In genomic region chr9:137638680-137639079, GRCh38 we compare ENCODE assay signal across 13 cellular contexts. TPM values are rescaled to one million over a fixed set of nuclear protein-coding genes. Genes with fewer than 3 reads are reported as not detected.
DNase-seq lines count a peak whose midpoint lies in the region; ATAC-seq lines count a peak whose summit lies in the region.
"Had no signal": no experiment of that assay in that cellular context is flagged by ENCODE, and none has a peak within 500 bp of the region (broad histone marks: within the 10 kb centered on the region; RNA-seq: fewer than 3 reads in every experiment).

No MANE protein-coding gene starts in this region.

- peaks cover 5% of the 10 kb centered on the region for H3K9me3 ChIP-seq in BLaER1

- no peak for ATAC-seq in HG03159 (IDR thresholded peaks at IDR 0.05; ENCODE audit: unreplicated experiment)

- peak overlapping the region; percentile 78 for H3K27ac Mint-ChIP-seq in activated CD4-positive, alpha-beta memory T cell treated with anti-CD3 and anti-CD28 coated beads, Interleukin-2, amount 10 ng/mL, durations not matched to agents 7 days and 5 days

- H3K27me3 Mint-ChIP-seq in activated CD4-positive, alpha-beta memory T cell treated with anti-CD3 and anti-CD28 coated beads, Interleukin-2, amount 10 ng/mL, durations not matched to agents 7 days and 5 days, result no peaks in the 10 kb centered on the region

- no peak overlapping the region for H3K27ac ChIP-seq in BLaER1
- H3K27ac ChIP-seq: C4-2B had no signal

- CTCF ChIA-PET in activated CD4-positive, alpha-beta memory T cell treated with anti-CD3 and anti-CD28 coated beads, Interleukin-2, amount 10 ng/mL, durations not matched to agents 7 days and 5 days (lab: Charles Lee), result interaction anchor here (1.4 kb wide), 1 partner anchor 20 kb away, joined by 4 read pairs; the partner anchor contains the start of gene EHMT1

- H3K4me2 ChIP-seq in BLaER1, result peak overlapping the region; percentile 10; the same call in 1 of the 2 replicates

- no peak overlapping the region for H3K9ac ChIP-seq in BLaER1

- POLR2A ChIA-PET in activated CD4-positive, alpha-beta memory T cell treated with anti-CD3 and anti-CD28 coated beads, Interleukin-2, amount 10 ng/mL, durations not matched to agents 7 days and 5 days (lab: Charles Lee), result interaction anchor here (1.3 kb wide), 1 partner anchor 10 kb away, joined by 3 read pairs; no protein-coding TSS in a partner anchor

- peaks cover 100% of the 10 kb centered on the region for H4K20me1 ChIP-seq in BLaER1

- H3K36me3 Mint-ChIP-seq in activated CD4-positive, alpha-beta memory T cell treated with anti-CD3 and anti-CD28 coated beads, Interleukin-2, amount 10 ng/mL, durations not matched to agents 7 days and 5 days (ENCODE audit: low read depth), result peaks cover 30% of the 10 kb centered on the region

- peak overlapping the region; percentile 69 for H3K4me3 Mint-ChIP-seq in activated CD4-positive, alpha-beta memory T cell treated with anti-CD3 and anti-CD28 coated beads, Interleukin-2, amount 10 ng/mL, durations not matched to agents 7 days and 5 days

- no peaks in the 10 kb centered on the region for H3K27me3 ChIP-seq in BLaER1

- DNase-seq in activated CD4-positive, alpha-beta memory T cell treated with anti-CD3 and anti-CD28 coated beads, Interleukin-2, amount 10 ng/mL, durations not matched to agents 7 days and 5 days, result no peak
- DNase-seq in iris pigment epithelial cell (ENCODE audit: low read depth) (peak; percentile 23), NCI-H526 (lab: John Stamatoyannopoulos, UW) (no peak), NCI-H524 (lab: John Stamatoyannopoulos, UW) (no peak), NCI-H2029 treated with DMSO at 0.1 percent for 48 hours (lab: John Stamatoyannopoulos, UW) (no peak)
- DNase-seq: activated CD4-positive, alpha-beta T cell treated with anti-CD3 and anti-CD28 coated beads for 1 hour; amniotic stem cell; NCI-H2171 treated with DMSO at 0.1 percent for 48 hours; retina had no signal

- H3K36me3 ChIP-seq in BLaER1, result peaks cover 72% of the 10 kb centered on the region

- H3K4me1 ChIP-seq in BLaER1, result peaks cover 10% of the 10 kb centered on the region; the same call in 1 of the 2 replicates

- H3K9me3 Mint-ChIP-seq in activated CD4-positive, alpha-beta memory T cell treated with anti-CD3 and anti-CD28 coated beads, Interleukin-2, amount 10 ng/mL, durations not matched to agents 7 days and 5 days, result no peaks in the 10 kb centered on the region

- peaks cover 36% of the 10 kb centered on the region for H3K4me1 Mint-ChIP-seq in activated CD4-positive, alpha-beta memory T cell treated with anti-CD3 and anti-CD28 coated beads, Interleukin-2, amount 10 ng/mL, durations not matched to agents 7 days and 5 days

- H3K4me3 ChIP-seq in BLaER1, result no peak overlapping the region
- H3K4me3 ChIP-seq in GM08714 (ENCODE audit: low read length), result peak overlapping the region; percentile 26; the same call in 1 of the 2 replicates

RNA-seq across cellular contexts. Expression of gene EHMT1, which starts 19.9 kb away (rescaled TPM):
- 10 to 100 TPM; 87.1 to 91.4 TPM for total RNA-seq in activated CD4-positive, alpha-beta memory T cell treated with anti-CD3 and anti-CD28 coated beads, Interleukin-2, amount 10 ng/mL, durations not matched to agents 7 days and 5 days

RNA-seq across cellular contexts. Expression of gene ARRDC1, which starts 33.2 kb away (rescaled TPM):
- 10 to 100 TPM; 49.8 to 55.9 TPM for total RNA-seq in activated CD4-positive, alpha-beta memory T cell treated with anti-CD3 and anti-CD28 coated beads, Interleukin-2, amount 10 ng/mL, durations not matched to agents 7 days and 5 days

RNA-seq across cellular contexts. Expression of gene ZMYND19, which starts 48.4 kb away (rescaled TPM):
- 10 to 100 TPM; 24.0 to 25.4 TPM for total RNA-seq in activated CD4-positive, alpha-beta memory T cell treated with anti-CD3 and anti-CD28 coated beads, Interleukin-2, amount 10 ng/mL, durations not matched to agents 7 days and 5 days

RNA-seq across cellular contexts. Expression of gene DPH7, which starts 60.0 kb away (rescaled TPM):
- total RNA-seq in activated CD4-positive, alpha-beta memory T cell treated with anti-CD3 and anti-CD28 coated beads, Interleukin-2, amount 10 ng/mL, durations not matched to agents 7 days and 5 days, result 10 to 100 TPM; 31.9 to 34.2 TPM
